Comparison of ENCODE assay signal across 8 cellular contexts in genomic region chr12:82685721-82686222, GRCh38. TPM values are rescaled to one million over a fixed set of nuclear protein-coding genes. Genes with fewer than 3 reads are reported as not detected.
A peak's percentile ranks its signal among the peaks of the same experiment; 100 is the strongest.
DNase-seq lines count a peak whose midpoint lies in the region; ATAC-seq and TF ChIP-seq lines count a peak whose summit lies in the region.

No MANE protein-coding gene starts in this region.

- H3K27ac ChIP-seq in CD8-positive, alpha-beta memory T cell (ENCODE audit: low read depth, low read length): peak overlapping the region; percentile 75
- H3K27ac ChIP-seq in HL-60 (replicated peaks) (peak overlapping the region; percentile 49), ectodermal cell (ENCODE audit: insufficient read depth, low read depth, low read length, poor library complexity, severe bottlenecking) (no peak overlapping the region), lower lobe of right lung (peak overlapping the region; percentile 89)

- peaks cover 11 to 27% (median 23%) of the 10 kb centered on the region in 3 donors for H3K4me1 Mint-ChIP-seq in CD8-positive, alpha-beta memory T cell
- peaks cover 7% of the 10 kb centered on the region for H3K4me1 Mint-ChIP-seq in activated CD8-positive, alpha-beta T cell treated with anti-CD3 and anti-CD28 coated beads for 36 hours (ENCODE audit: low read depth)

- H3K36me3 ChIP-seq in CD8-positive, alpha-beta memory T cell (ENCODE audit: insufficient read depth, low read length): no peaks in the 10 kb centered on the region
- H3K36me3 ChIP-seq in ectodermal cell (ENCODE audit: control insufficient read depth, insufficient read depth, low read length) (no peaks in the 10 kb centered on the region), lower lobe of right lung (no peaks in the 10 kb centered on the region)

- 3% methylated on average over 16 of the region's 16 CpGs for WGBS in ectodermal cell, 2 experiments

- H3K4me1 ChIP-seq in CD8-positive, alpha-beta memory T cell (ENCODE audit: insufficient read depth, low read length): peaks cover 8% of the 10 kb centered on the region
- peaks cover 14% of the 10 kb centered on the region for H3K4me1 ChIP-seq in ectodermal cell (ENCODE audit: control insufficient read depth, insufficient read depth, low read length)
- peaks cover 30% of the 10 kb centered on the region for H3K4me1 ChIP-seq in lower lobe of right lung

- H3K4me3 ChIP-seq in CD8-positive, alpha-beta memory T cell (ENCODE audit: low read length): peak overlapping the region; percentile 91
- peak overlapping the region; percentile 98 for H3K4me3 ChIP-seq in HL-60 (replicated peaks; ENCODE audit: insufficient read depth, low read length)
- peak overlapping the region; percentile 82 for H3K4me3 ChIP-seq in ectodermal cell (ENCODE audit: insufficient read depth, low read depth, low read length)
- H3K4me3 ChIP-seq in lower lobe of right lung: peak overlapping the region; percentile 89

- DNase-seq in CD8-positive, alpha-beta memory T cell: peak; percentile 78 to 92 (median 83)
- DNase-seq in HL-60 (ENCODE audit: low read depth in 1 of 2, low spot score in 1 of 2) (peak; percentile 80 to 95), NCI-H82 treated with DMSO at 0.1 percent for 48 hours (lab: John Stamatoyannopoulos, UW; ENCODE audit: unreplicated experiment) (peak; percentile 68), lower lobe of right lung (peak; percentile 98)
- DNase-seq in activated CD8-positive, alpha-beta T cell treated with anti-CD3 and anti-CD28 coated beads for 36 hours: peak; percentile 97
- DNase-seq in stimulated activated CD4-positive, alpha-beta T cell treated with anti-CD3 and anti-CD28 coated beads, TNF-alpha, amount 100 ng/mL, for 1 hour (ENCODE audit: low read depth in 3 of 3, low spot score in 1 of 3): peak; percentile 66 to 84 (median 73)

- H3K9me3 ChIP-seq in CD8-positive, alpha-beta memory T cell (ENCODE audit: low read length): no peaks in the 10 kb centered on the region
- H3K9me3 ChIP-seq in ectodermal cell (ENCODE audit: control insufficient read depth, low read length) (no peaks in the 10 kb centered on the region), lower lobe of right lung (no peaks in the 10 kb centered on the region)

- CTCF ChIA-PET in CD8-positive, alpha-beta memory T cell (lab: Charles Lee): interaction anchor here (0.6 to 2.1 kb wide), 15 partner anchors 8 to 491 kb away, joined by 3 to 13 read pairs (median 3); partner anchors contain the start of genes CCDC59 and METTL25
- CTCF ChIA-PET in activated CD8-positive, alpha-beta T cell treated with anti-CD3 and anti-CD28 coated beads for 36 hours (lab: Charles Lee): interaction anchor here (0.5 to 4.3 kb wide), 35 partner anchors 8 to 1817 kb away, joined by 3 to 36 read pairs (median 3); no protein-coding TSS in a partner anchor

- H3K27me3 ChIP-seq in CD8-positive, alpha-beta memory T cell (ENCODE audit: insufficient read depth, low read length, poor library complexity, severe bottlenecking): no peaks in the 10 kb centered on the region
- peaks cover 6% of the 10 kb centered on the region for H3K27me3 ChIP-seq in HL-60 (ENCODE audit: insufficient read depth, poor library complexity, severe bottlenecking)
- no peaks in the 10 kb centered on the region for H3K27me3 ChIP-seq in ectodermal cell (ENCODE audit: control insufficient read depth, insufficient read depth, low read length, poor library complexity, severe bottlenecking)
- H3K27me3 ChIP-seq in lower lobe of right lung (ENCODE audit: low read depth): no peaks in the 10 kb centered on the region

- peak overlapping the region; percentile 94 to 100 (median 96) for H3K27ac Mint-ChIP-seq in CD8-positive, alpha-beta memory T cell
- H3K27ac Mint-ChIP-seq in activated CD8-positive, alpha-beta T cell treated with anti-CD3 and anti-CD28 coated beads for 36 hours: peak overlapping the region; percentile 79

- intact Hi-C loops in activated CD8-positive, alpha-beta T cell treated with anti-CD3 and anti-CD28 coated beads for 36 hours (cut with micrococcal nuclease): loop anchor here (10.0 kb wide), 1 partner anchor 1819 kb away; no protein-coding TSS in a partner anchor
- intact Hi-C loops in lower lobe of right lung (cut with DNase I): no loop called here

- POLR2A ChIA-PET in CD8-positive, alpha-beta memory T cell (lab: Charles Lee): interaction anchor here (1.1 to 1.8 kb wide), 2 partner anchors 328 to 1161 kb away, joined by 3 to 8 read pairs; partner anchors contain the start of genes CCDC59 and METTL25
- POLR2A ChIA-PET in activated CD8-positive, alpha-beta T cell treated with anti-CD3 and anti-CD28 coated beads for 36 hours (lab: Charles Lee): interaction anchor here (0.9 to 1.7 kb wide), 3 partner anchors 17 to 327 kb away, joined by 3 read pairs; partner anchors contain the start of genes CCDC59 and METTL25

- H3K9me3 Mint-ChIP-seq in CD8-positive, alpha-beta memory T cell: no peaks in the 10 kb centered on the region
- H3K9me3 Mint-ChIP-seq in activated CD8-positive, alpha-beta T cell treated with anti-CD3 and anti-CD28 coated beads for 36 hours: no peaks in the 10 kb centered on the region

- H3K27me3 Mint-ChIP-seq in CD8-positive, alpha-beta memory T cell: peaks cover 10 to 17% of the 10 kb centered on the region in 2 donors
- H3K27me3 Mint-ChIP-seq in activated CD8-positive, alpha-beta T cell treated with anti-CD3 and anti-CD28 coated beads for 36 hours: peaks cover 6% of the 10 kb centered on the region

- peak; percentile 78 for TF ChIP-seq CTCF in HL-60 (IDR thresholded peaks at IDR 0.05; ENCODE audit: insufficient read depth, low read length)
- peak; percentile 55 for TF ChIP-seq CTCF in activated CD8-positive, alpha-beta T cell treated with anti-CD3 and anti-CD28 coated beads for 36 hours (IDR thresholded peaks at IDR 0.05)
- TF ChIP-seq CTCF in lower lobe of right lung (IDR thresholded peaks at IDR 0.05): peak; percentile 93

- ATAC-seq in GM19467 (IDR thresholded peaks at IDR 0.05; ENCODE audit: unreplicated experiment) (peak; percentile 52), lower lobe of right lung (peak; percentile 85 to 92)
- peak; percentile 66 for ATAC-seq in activated CD8-positive, alpha-beta T cell treated with anti-CD3 and anti-CD28 coated beads for 36 hours

- H3K4me3 Mint-ChIP-seq in CD8-positive, alpha-beta memory T cell: peak overlapping the region; percentile 91 to 99 (median 97)
- H3K4me3 Mint-ChIP-seq in activated CD8-positive, alpha-beta T cell treated with anti-CD3 and anti-CD28 coated beads for 36 hours: peak overlapping the region; percentile 89

- H3K36me3 Mint-ChIP-seq in CD8-positive, alpha-beta memory T cell: peaks cover 0 to 11% (median 0%) of the 10 kb centered on the region in 3 donors
- no peaks in the 10 kb centered on the region for H3K36me3 Mint-ChIP-seq in activated CD8-positive, alpha-beta T cell treated with anti-CD3 and anti-CD28 coated beads for 36 hours (ENCODE audit: low read depth)

RNA-seq across cellular contexts. Expression of gene TMTC2, which starts 0.9 kb away (rescaled TPM):
- 1 to 10 TPM; 2.2 to 2.5 TPM for total RNA-seq in CD8-positive, alpha-beta memory T cell
- polyA plus RNA-seq in CD8-positive, alpha-beta memory T cell: 0.13 TPM
- total RNA-seq in activated CD8-positive, alpha-beta T cell treated with anti-CD3 and anti-CD28 coated beads for 36 hours: 1 to 10 TPM; 2.5 to 3.1 TPM
- 16.5 TPM for polyA plus RNA-seq in ectodermal cell (2013, experiment 1 of 4)
- polyA plus RNA-seq in ectodermal cell (2013, experiment 2 of 4): 18.2 TPM
- 15.8 TPM for polyA plus RNA-seq in ectodermal cell (2013, experiment 3 of 4)
- polyA plus RNA-seq in ectodermal cell (2013, experiment 4 of 4): 21.6 TPM
- total RNA-seq in lower lobe of right lung: 31.4 TPM
